8 cellular contexts compared by ENCODE assay signal in genomic region chr6:165439928-165440554, GRCh38.
A peak's percentile ranks its signal among the peaks of the same experiment; 100 is the strongest.
DNase-seq lines count a peak whose midpoint lies in the region; ATAC-seq and TF ChIP-seq lines count a peak whose summit lies in the region.

No MANE protein-coding gene starts in this region.

- H3K27me3 ChIP-seq in breast epithelium, result no peaks in the 10 kb centered on the region

- ATAC-seq in GM19438 (IDR thresholded peaks at IDR 0.05; ENCODE audit: low read depth, unreplicated experiment) (peak; percentile 69), HG03460 (IDR thresholded peaks at IDR 0.05; ENCODE audit: unreplicated experiment) (no peak)
- no peak for ATAC-seq in naive thymus-derived CD8-positive, alpha-beta T cell

- H3K27me3 Mint-ChIP-seq in naive thymus-derived CD8-positive, alpha-beta T cell, result no peaks in the 10 kb centered on the region

- no peaks in the 10 kb centered on the region for H3K36me3 Mint-ChIP-seq in naive thymus-derived CD8-positive, alpha-beta T cell

- no peak overlapping the region for H3K27ac ChIP-seq in breast epithelium

- no peak for TF ChIP-seq POLR2A in breast epithelium (IDR thresholded peaks at IDR 0.05)

- H3K9me3 ChIP-seq in breast epithelium, result peaks cover 0 to 4% of the 10 kb centered on the region in 2 donors

- peak; percentile 54 for DNase-seq in AG10803 (ENCODE audit: low read depth)
- DNase-seq in NCI-H2029 (lab: John Stamatoyannopoulos, UW), result peak; percentile 40
- no peak for DNase-seq in breast epithelium (ENCODE audit: low spot score in 2 of 2)
- DNase-seq in myocyte (ENCODE audit: low read depth), result peak; percentile 62
- no peak for DNase-seq in naive thymus-derived CD8-positive, alpha-beta T cell
- DNase-seq in AG08396 (ENCODE audit: low spot score), result no peak

- TF ChIP-seq CTCF in AG10803 (conservative IDR thresholded peaks at IDR 0.05; ENCODE audit: low read length), result peak; percentile 67
- TF ChIP-seq CTCF in breast epithelium (IDR thresholded peaks at IDR 0.05), result peak in 2 of 3 donors; percentile 24 to 61

- intact Hi-C loops in breast epithelium (cut with DNase I; ENCODE audit: low total_unique reads), result no loop called here

- peaks cover 0 to 8% (median 0%) of the 10 kb centered on the region in 9 donors for H3K9me3 Mint-ChIP-seq in naive thymus-derived CD8-positive, alpha-beta T cell

- H3K4me1 ChIP-seq in breast epithelium, result no peaks in the 10 kb centered on the region

- no peaks in the 10 kb centered on the region for H3K4me1 Mint-ChIP-seq in naive thymus-derived CD8-positive, alpha-beta T cell

- no peaks in the 10 kb centered on the region for H3K36me3 ChIP-seq in breast epithelium

- H3K4me3 ChIP-seq in AG10803 (ENCODE audit: low read length) (no peak overlapping the region), breast epithelium (no peak overlapping the region)

- POLR2A ChIA-PET in naive thymus-derived CD8-positive, alpha-beta T cell (lab: Charles Lee), result no interaction called here

- H3K27ac Mint-ChIP-seq in naive thymus-derived CD8-positive, alpha-beta T cell, result no peak overlapping the region

- H3K4me3 Mint-ChIP-seq in naive thymus-derived CD8-positive, alpha-beta T cell, result no peak overlapping the region

Comparison
In these comparisons a context has a peak if more than half of its experiments do, and no peak if none do; other contexts are left out.
1. DNase-seq: peak in AG10803 (single experiment), NCI-H2029 (single experiment) and myocyte (single experiment); none in breast epithelium (0 of 2), naive thymus-derived CD8-positive, alpha-beta T cell (0 of 10) and AG08396 (single experiment).